In genomic region chr2:203536591-203536951, GRCh38 we compare ENCODE assay signal across 8 cellular contexts. TPM values are rescaled to one million over a fixed set of nuclear protein-coding genes. Genes with fewer than 3 reads are reported as not detected.
A peak's percentile ranks its signal among the peaks of the same experiment; 100 is the strongest.
DNase-seq lines count a peak whose midpoint lies in the region; ATAC-seq and TF ChIP-seq lines count a peak whose summit lies in the region.
"Not testable (repeated sequence)": the region's sequence is repeated elsewhere in the genome, so short reads cannot be mapped to it uniquely, and the experiment has no call there.

No MANE protein-coding gene starts in this region.

- H3K79me2 ChIP-seq in neural progenitor cell (ENCODE audit: low read depth), result peaks cover 27% of the 10 kb centered on the region

- not testable (repeated sequence) for H3K18ac ChIP-seq in mesenchymal stem cell (ENCODE audit: low read depth in 1 of 2, low read length in 2 of 2)

- H3K27me3 ChIP-seq in CD4-positive, alpha-beta memory T cell (ENCODE audit: insufficient read depth, low read length); HUES6 (ENCODE audit: control insufficient read depth, insufficient read depth, low read length); mesenchymal stem cell (ENCODE audit: control insufficient read depth in 1 of 2, insufficient read depth in 1 of 2, low read length in 2 of 2); neural progenitor cell; upper lobe of right lung: not testable (repeated sequence)

- 100% methylated on average over 1 of the region's 2 CpGs for WGBS in mesenchymal stem cell

- H3K14ac ChIP-seq in mesenchymal stem cell (ENCODE audit: low read length in 2 of 2), result not testable (repeated sequence)

- peak overlapping the region; percentile 52 to 95 (median 90) for H3K4me3 Mint-ChIP-seq in CD4-positive, alpha-beta memory T cell
- peak overlapping the region; percentile 85 for H3K4me3 Mint-ChIP-seq in activated CD4-positive, alpha-beta T cell treated with anti-CD3 and anti-CD28 coated beads, Interleukin-2, amount 10 ng/mL, durations not matched to agents 7 days and 5 days
- H3K4me3 Mint-ChIP-seq in activated naive CD4-positive, alpha-beta T cell treated with anti-CD3 and anti-CD28 coated beads, Interleukin-2, amount 50 U/mL, for 24 hours, result peak overlapping the region; percentile 89
- H3K4me3 Mint-ChIP-seq in endothelial cell (ENCODE audit: unreplicated experiment) (peak overlapping the region; percentile 92), neural progenitor cell (peak overlapping the region; percentile 95)

- not testable (repeated sequence) for H2AK5ac ChIP-seq in mesenchymal stem cell (ENCODE audit: low read length, severe bottlenecking)

- ATAC-seq in upper lobe of right lung, result not testable (repeated sequence)

- CTCF ChIA-PET in CD4-positive, alpha-beta memory T cell (lab: Charles Lee; ENCODE audit: partially characterized antibody); activated CD4-positive, alpha-beta T cell treated with anti-CD3 and anti-CD28 coated beads, Interleukin-2, amount 10 ng/mL, durations not matched to agents 7 days and 5 days (lab: Charles Lee): not testable (repeated sequence)

- DNase-seq in CD4-positive, alpha-beta memory T cell; activated CD4-positive, alpha-beta T cell treated with anti-CD3 and anti-CD28 coated beads, Interleukin-2, amount 10 ng/mL, durations not matched to agents 7 days and 5 days; endothelial cell (ENCODE audit: low spot score); mesenchymal stem cell; neural progenitor cell (ENCODE audit: low spot score); upper lobe of right lung: not testable (repeated sequence)

- not testable (repeated sequence) for H3K4me2 ChIP-seq in mesenchymal stem cell (ENCODE audit: low read length, poor library complexity, severe bottlenecking); neural progenitor cell

- H3K27ac Mint-ChIP-seq in CD4-positive, alpha-beta memory T cell, result peak overlapping the region in 2 of 7 donors; percentile 11 to 85
- not testable (repeated sequence) for H3K27ac Mint-ChIP-seq in activated CD4-positive, alpha-beta T cell treated with anti-CD3 and anti-CD28 coated beads, Interleukin-2, amount 10 ng/mL, durations not matched to agents 7 days and 5 days; endothelial cell (ENCODE audit: unreplicated experiment); neural progenitor cell
- H3K27ac Mint-ChIP-seq in activated naive CD4-positive, alpha-beta T cell treated with anti-CD3 and anti-CD28 coated beads, Interleukin-2, amount 50 U/mL, for 24 hours, result peak overlapping the region; percentile 23

- H3K4me1 Mint-ChIP-seq in CD4-positive, alpha-beta memory T cell, result peaks cover 14 to 29% (median 21%) of the 10 kb centered on the region in 4 donors
- peaks cover 28% of the 10 kb centered on the region for H3K4me1 Mint-ChIP-seq in activated CD4-positive, alpha-beta T cell treated with anti-CD3 and anti-CD28 coated beads, Interleukin-2, amount 10 ng/mL, durations not matched to agents 7 days and 5 days
- H3K4me1 Mint-ChIP-seq in activated naive CD4-positive, alpha-beta T cell treated with anti-CD3 and anti-CD28 coated beads, Interleukin-2, amount 50 U/mL, for 24 hours, result peaks cover 52% of the 10 kb centered on the region
- H3K4me1 Mint-ChIP-seq in endothelial cell (ENCODE audit: unreplicated experiment), result peaks cover 14% of the 10 kb centered on the region
- H3K4me1 Mint-ChIP-seq in neural progenitor cell, result peaks cover 26% of the 10 kb centered on the region

- H3K36me3 ChIP-seq in CD4-positive, alpha-beta memory T cell (ENCODE audit: insufficient read depth, low read length); HUES6 (ENCODE audit: control insufficient read depth, insufficient read depth, low read length); mesenchymal stem cell (ENCODE audit: control insufficient read depth in 1 of 2, insufficient read depth in 2 of 2, low read depth in 1 of 2, low read length in 2 of 2); neural progenitor cell; upper lobe of right lung: not testable (repeated sequence)

- intact Hi-C loops in CD4-positive, alpha-beta memory T cell (cut with micrococcal nuclease), result loop anchor here (10.0 kb wide), 1 partner anchor 902 kb away; the partner anchor contains the start of gene FAM117B
- intact Hi-C loops in upper lobe of right lung (cut with DNase I), result not testable (repeated sequence)

- H3K79me1 ChIP-seq in mesenchymal stem cell (replicated peaks; ENCODE audit: low read length, poor library complexity, severe bottlenecking), result not testable (repeated sequence)

- not testable (repeated sequence) for H3K4ac ChIP-seq in mesenchymal stem cell (ENCODE audit: low read depth in 1 of 2, low read length in 2 of 2)

- H3K27ac ChIP-seq in CD4-positive, alpha-beta memory T cell (ENCODE audit: low read depth, low read length); HUES6 (ENCODE audit: low read depth, low read length); mesenchymal stem cell (ENCODE audit: low read length, poor library complexity, severe bottlenecking); neural progenitor cell: not testable (repeated sequence)
- H3K27ac ChIP-seq in upper lobe of right lung, result peak overlapping the region; percentile 91

- not testable (repeated sequence) for H2BK5ac ChIP-seq in mesenchymal stem cell (ENCODE audit: low read depth, low read length, poor library complexity, severe bottlenecking)

- not testable (repeated sequence) for H3K4me3 ChIP-seq in CD4-positive, alpha-beta memory T cell (ENCODE audit: low read length in 2 of 2); neural progenitor cell; upper lobe of right lung
- peak overlapping the region; percentile 69; the same call in 1 of the 2 replicates for H3K4me3 ChIP-seq in HUES6 (ENCODE audit: low read depth, low read length)
- peak overlapping the region in 1 of 2 experiments; percentile 85 for H3K4me3 ChIP-seq in mesenchymal stem cell (ENCODE audit: insufficient read depth in 1 of 2, low read depth in 1 of 2, low read length in 2 of 2)

- peaks cover 29% of the 10 kb centered on the region for H3F3A ChIP-seq in neural progenitor cell (ENCODE audit: low read depth)

- H3K9me3 Mint-ChIP-seq in CD4-positive, alpha-beta memory T cell; activated naive CD4-positive, alpha-beta T cell treated with anti-CD3 and anti-CD28 coated beads, Interleukin-2, amount 50 U/mL, for 24 hours; endothelial cell (ENCODE audit: unreplicated experiment): not testable (repeated sequence)
- H3K9me3 Mint-ChIP-seq in activated CD4-positive, alpha-beta T cell treated with anti-CD3 and anti-CD28 coated beads, Interleukin-2, amount 10 ng/mL, durations not matched to agents 7 days and 5 days, result peaks cover 18% of the 10 kb centered on the region
- peaks cover 15% of the 10 kb centered on the region for H3K9me3 Mint-ChIP-seq in neural progenitor cell

- H3K4me1 ChIP-seq in CD4-positive, alpha-beta memory T cell (ENCODE audit: insufficient read depth, low read length), result peaks cover 16% of the 10 kb centered on the region
- H3K4me1 ChIP-seq in HUES6 (ENCODE audit: control insufficient read depth, insufficient read depth, low read length) (peaks cover 18% of the 10 kb centered on the region), neural progenitor cell (peaks cover 16% of the 10 kb centered on the region), upper lobe of right lung (peaks cover 14% of the 10 kb centered on the region)
- not testable (repeated sequence) for H3K4me1 ChIP-seq in mesenchymal stem cell (ENCODE audit: control insufficient read depth, insufficient read depth, low read depth, low read length)

- not testable (repeated sequence) for H3K23ac ChIP-seq in mesenchymal stem cell (ENCODE audit: low read length in 2 of 2)

- H3K27me3 Mint-ChIP-seq in CD4-positive, alpha-beta memory T cell; activated naive CD4-positive, alpha-beta T cell treated with anti-CD3 and anti-CD28 coated beads, Interleukin-2, amount 50 U/mL, for 24 hours; endothelial cell (ENCODE audit: unreplicated experiment); neural progenitor cell (ENCODE audit: insufficient read depth, low read depth): not testable (repeated sequence)
- peaks cover 56% of the 10 kb centered on the region for H3K27me3 Mint-ChIP-seq in activated CD4-positive, alpha-beta T cell treated with anti-CD3 and anti-CD28 coated beads, Interleukin-2, amount 10 ng/mL, durations not matched to agents 7 days and 5 days

- H2BK15ac ChIP-seq in mesenchymal stem cell (ENCODE audit: low read depth, poor library complexity, severe bottlenecking), result not testable (repeated sequence)

- not testable (repeated sequence) for H4K8ac ChIP-seq in mesenchymal stem cell (ENCODE audit: low read length)

- not testable (repeated sequence) for H2BK120ac ChIP-seq in mesenchymal stem cell (ENCODE audit: low read depth, low read length)

- not testable (repeated sequence) for H3K36me3 Mint-ChIP-seq in CD4-positive, alpha-beta memory T cell; activated naive CD4-positive, alpha-beta T cell treated with anti-CD3 and anti-CD28 coated beads, Interleukin-2, amount 50 U/mL, for 24 hours; endothelial cell (ENCODE audit: low read depth, unreplicated experiment); neural progenitor cell
- peaks cover 16% of the 10 kb centered on the region for H3K36me3 Mint-ChIP-seq in activated CD4-positive, alpha-beta T cell treated with anti-CD3 and anti-CD28 coated beads, Interleukin-2, amount 10 ng/mL, durations not matched to agents 7 days and 5 days (ENCODE audit: low read depth)

- H2BK12ac ChIP-seq in mesenchymal stem cell (ENCODE audit: low read length in 2 of 2), result not testable (repeated sequence)

- H3K9ac ChIP-seq in HUES6 (ENCODE audit: low read length); neural progenitor cell: not testable (repeated sequence)
- H3K9ac ChIP-seq in mesenchymal stem cell (ENCODE audit: low read length), result peak overlapping the region; percentile 94

- not testable (repeated sequence) for TF ChIP-seq CTCF in endothelial cell (IDR thresholded peaks at IDR 0.05; ENCODE audit: unreplicated experiment); neural progenitor cell (IDR thresholded peaks at IDR 0.05); upper lobe of right lung (IDR thresholded peaks at IDR 0.05)

- peaks cover 19% of the 10 kb centered on the region for H4K20me1 ChIP-seq in neural progenitor cell (ENCODE audit: low read depth)

- not testable (repeated sequence) for H3K9me3 ChIP-seq in CD4-positive, alpha-beta memory T cell (ENCODE audit: control insufficient read depth in 1 of 2, low read length in 2 of 2); HUES6 (ENCODE audit: control insufficient read depth, insufficient read depth, low read depth, low read length); mesenchymal stem cell (ENCODE audit: control insufficient read depth, low read length); neural progenitor cell (ENCODE audit: low read depth); upper lobe of right lung

- POLR2A ChIA-PET in CD4-positive, alpha-beta memory T cell (lab: Charles Lee; ENCODE audit: partially characterized antibody), result interaction anchor here (3.4 kb wide), 1 partner anchor 184 kb away, joined by 16 read pairs; no protein-coding TSS in a partner anchor
- POLR2A ChIA-PET in activated CD4-positive, alpha-beta T cell treated with anti-CD3 and anti-CD28 coated beads, Interleukin-2, amount 10 ng/mL, durations not matched to agents 7 days and 5 days (lab: Charles Lee), result not testable (repeated sequence)

- not testable (repeated sequence) for H2AFZ ChIP-seq in mesenchymal stem cell (ENCODE audit: low read depth, low read length); neural progenitor cell (replicated peaks)

- H4K91ac ChIP-seq in mesenchymal stem cell (ENCODE audit: low read length), result not testable (repeated sequence)

RNA-seq across cellular contexts. Expression of gene RAPH1, which starts 1.5 kb away (rescaled TPM):
- 1 to 10 TPM; 2.1 to 2.6 TPM for total RNA-seq in CD4-positive, alpha-beta memory T cell
- polyA plus RNA-seq in CD4-positive, alpha-beta memory T cell, result 1 to 10 TPM; 1.0 to 1.2 TPM
- 1 to 10 TPM; 1.7 to 2.1 TPM for total RNA-seq in activated CD4-positive, alpha-beta T cell treated with anti-CD3 and anti-CD28 coated beads, Interleukin-2, amount 10 ng/mL, durations not matched to agents 7 days and 5 days
- total RNA-seq in endothelial cell (ENCODE audit: unreplicated experiment) (74.1 TPM), neural progenitor cell (ENCODE audit: low replicate concordance) (9.3 and 11.2 TPM in 2 replicates), upper lobe of right lung (93.4 TPM)
- polyA plus RNA-seq in mesenchymal stem cell (2013, experiment 1 of 2), result 14.9 TPM
- 13.5 TPM for polyA plus RNA-seq in mesenchymal stem cell (2013, experiment 2 of 2)
